16 cellular contexts compared by ENCODE assay signal in genomic region chr5:33049298-33049697, GRCh38.
A peak's percentile ranks its signal among the peaks of the same experiment; 100 is the strongest.
DNase-seq lines count a peak whose midpoint lies in the region; ATAC-seq, FAIRE-seq and TF ChIP-seq lines count a peak whose summit lies in the region.
"Had no signal": no experiment of that assay in that cellular context is flagged by ENCODE, and none has a peak within 500 bp of the region (broad histone marks: within the 10 kb centered on the region; RNA-seq: fewer than 3 reads in every experiment).

No MANE protein-coding gene starts in this region.

- H2BK5ac ChIP-seq in neuronal stem cell (ENCODE audit: low read length), result peak overlapping the region; percentile 7

- FAIRE-seq in bronchial epithelial cell (lab: Jason Lieb, UNC), result no peak
- FAIRE-seq: GM18507, GM19239 had no signal

- no peak overlapping the region for H2BK12ac ChIP-seq in neuronal stem cell (ENCODE audit: low read length)

- no peaks in the 10 kb centered on the region for H3K79me1 ChIP-seq in neuronal stem cell (ENCODE audit: low read depth, low read length)

- H2AK5ac ChIP-seq in neuronal stem cell (ENCODE audit: low read depth, low read length), result no peak overlapping the region

- no peak for TF ChIP-seq POLR2A in gastrocnemius medialis (IDR thresholded peaks at IDR 0.05)

- no peak overlapping the region for H3K4me2 ChIP-seq in neuronal stem cell (ENCODE audit: insufficient read depth, low read length, poor library complexity, severe bottlenecking)

- H3K27ac ChIP-seq in neuronal stem cell (replicated peaks; ENCODE audit: low read length) (no peak overlapping the region), gastrocnemius medialis (no peak overlapping the region)
- H3K27ac ChIP-seq: colonic mucosa, SK-N-MC had no signal

- WGBS in neuronal stem cell (ENCODE audit: extremely low coverage in 2 of 2, insufficient read length in 2 of 2, insufficient replicate concordance in 1 of 2), 2 donors, result no CpG with 5 or more reads among the region's 6 CpGs

- no peak overlapping the region for H2BK120ac ChIP-seq in neuronal stem cell (ENCODE audit: low read depth, low read length)

- H2AFZ ChIP-seq in neuronal stem cell (ENCODE audit: low read length), result no peak overlapping the region

- DNase-seq in EH (ENCODE audit: low read depth) (peak; percentile 43), MG63 (peak; percentile 70), bronchial epithelial cell (ENCODE audit: low read depth) (peak; percentile 63), neuronal stem cell (ENCODE audit: low spot score) (no peak), cerebellar cortex (ENCODE audit: low spot score) (no peak), NCI-H2171 treated with DMSO at 0.1 percent for 48 hours (lab: John Stamatoyannopoulos, UW) (no peak), gastrocnemius medialis (no peak)
- DNase-seq: colonic mucosa; naive thymus-derived CD4-positive, alpha-beta T cell; NCI-H1048; substantia nigra had no signal

- H4K8ac ChIP-seq in neuronal stem cell (ENCODE audit: low read depth, low read length), result no peak overlapping the region

- in situ Hi-C loops in gastrocnemius medialis (cut with MboI; ENCODE audit: low sequenced_read_pairs in 4 of 4), result no loop called here

- H3K9me3 ChIP-seq in MG63, result peaks cover 7% of the 10 kb centered on the region; the same call in 1 of the 2 replicates
- H3K9me3 ChIP-seq in neuronal stem cell (replicated peaks in 1 of 2; ENCODE audit: control insufficient read depth in 2 of 2, insufficient read depth in 1 of 2, low read depth in 1 of 2, low read length in 2 of 2), result no peaks in the 10 kb centered on the region
- H3K9me3 ChIP-seq in gastrocnemius medialis, result peaks cover 0 to 4% (median 0%) of the 10 kb centered on the region in 3 donors
- H3K9me3 ChIP-seq: colonic mucosa had no signal

- no peaks in the 10 kb centered on the region for H3K36me3 ChIP-seq in MG63
- H3K36me3 ChIP-seq in bronchial epithelial cell (ENCODE audit: control insufficient read depth, insufficient read depth, low read length), result no peaks in the 10 kb centered on the region
- no peaks in the 10 kb centered on the region for H3K36me3 ChIP-seq in neuronal stem cell (replicated peaks in 1 of 2; ENCODE audit: control insufficient read depth in 2 of 2, insufficient read depth in 2 of 2, low read length in 2 of 2)
- no peaks in the 10 kb centered on the region for H3K36me3 ChIP-seq in gastrocnemius medialis
- H3K36me3 ChIP-seq: colonic mucosa had no signal

- H3K27me3 ChIP-seq in MG63, result no peaks in the 10 kb centered on the region
- no peaks in the 10 kb centered on the region for H3K27me3 ChIP-seq in bronchial epithelial cell (ENCODE audit: control insufficient read depth, insufficient read depth, low read length)
- H3K27me3 ChIP-seq in neuronal stem cell (ENCODE audit: control insufficient read depth in 3 of 3, insufficient read depth in 3 of 3, low read depth in 1 of 3, low read length in 3 of 3), result no peaks in the 10 kb centered on the region
- H3K27me3 ChIP-seq in gastrocnemius medialis, result no peaks in the 10 kb centered on the region
- H3K27me3 ChIP-seq: colonic mucosa had no signal

- H3K9ac ChIP-seq in neuronal stem cell (ENCODE audit: low read depth, low read length, poor library complexity), result no peak overlapping the region

- ATAC-seq in HG03280 (IDR thresholded peaks at IDR 0.05; ENCODE audit: unreplicated experiment) (no peak), gastrocnemius medialis (no peak)
- ATAC-seq: activated T-helper 17 cell treated with anti-CD3 and anti-CD28 coated beads, Interleukin-2, amount 50 U/mL, for 72 hours; naive thymus-derived CD4-positive, alpha-beta T cell had no signal

- no peak overlapping the region for H3K18ac ChIP-seq in neuronal stem cell (ENCODE audit: low read length)

- H2BK15ac ChIP-seq in neuronal stem cell (ENCODE audit: low read length), result no peak overlapping the region

- H3K23ac ChIP-seq in neuronal stem cell (ENCODE audit: low read depth, low read length, poor library complexity), result no peak overlapping the region

- H3K14ac ChIP-seq in neuronal stem cell (ENCODE audit: low read length), result no peak overlapping the region

- H3K4me3 ChIP-seq in MG63 (no peak overlapping the region), bronchial epithelial cell (ENCODE audit: low read depth, low read length) (no peak overlapping the region), neuronal stem cell (ENCODE audit: low read length in 2 of 2) (no peak overlapping the region), gastrocnemius medialis (no peak overlapping the region)
- H3K4me3 ChIP-seq: colonic mucosa, SK-N-MC had no signal

- H3K4me1 ChIP-seq in neuronal stem cell (ENCODE audit: control insufficient read depth in 2 of 2, insufficient read depth in 1 of 2, low read depth in 1 of 2, low read length in 2 of 2) (peaks cover 0 to 3% of the 10 kb centered on the region in 2 donors), gastrocnemius medialis (no peaks in the 10 kb centered on the region)
- H3K4me1 ChIP-seq: colonic mucosa had no signal

- intact Hi-C loops in gastrocnemius medialis (cut with DNase I; ENCODE audit: low total_unique reads), result no loop called here

- no peak overlapping the region for H3K4ac ChIP-seq in neuronal stem cell (ENCODE audit: low read length)

- H4K91ac ChIP-seq in neuronal stem cell (ENCODE audit: low read depth, low read length, poor library complexity), result no peak overlapping the region

- TF ChIP-seq CTCF in bronchial epithelial cell (IDR thresholded peaks at IDR 0.05; ENCODE audit: insufficient read depth, low read length, severe bottlenecking), result no peak
- TF ChIP-seq CTCF in gastrocnemius medialis (IDR thresholded peaks at IDR 0.05 in 4 of 5, conservative IDR thresholded peaks at IDR 0.05 in 1 of 5), result no peak

Comparison
In these comparisons a context has a peak if more than half of its experiments do, and no peak if none do; other contexts are left out.
1. DNase-seq: peak in EH (single experiment), MG63 (single experiment) and bronchial epithelial cell (single experiment); none in neuronal stem cell (single experiment), cerebellar cortex (single experiment), NCI-H2171 treated with DMSO at 0.1 percent for 48 hours (single experiment) and gastrocnemius medialis (0 of 2).